ENCODE assay signal across 29 cellular contexts in genomic region chr16:86325895-86326294, GRCh38.
"Had no signal": no experiment of that assay in that cellular context is flagged by ENCODE, and none has a peak within 500 bp of the region (broad histone marks: within the 10 kb centered on the region; RNA-seq: fewer than 3 reads in every experiment).

No MANE protein-coding gene starts in this region.

- H3K4me1 Mint-ChIP-seq: naive thymus-derived CD4-positive, alpha-beta T cell; stimulated activated effector memory CD8-positive, alpha-beta T cell treated with anti-CD3 and anti-CD28 coated beads, Interleukin-12 subunit alpha, Interleukin-12 subunit beta, amount 100 ng/mL, for 72 hours had no signal

- H3K79me2 ChIP-seq: hepatocyte had no signal

- H3K27ac Mint-ChIP-seq: naive thymus-derived CD4-positive, alpha-beta T cell; natural killer cell treated with Interleukin-12 subunit alpha and Interleukin-12 subunit beta and Interleukin-15 and Interleukin-18, amount 100 ng/mL, for 72 hours; stimulated activated effector memory CD8-positive, alpha-beta T cell treated with anti-CD3 and anti-CD28 coated beads, Interleukin-12 subunit alpha, Interleukin-12 subunit beta, amount 100 ng/mL, for 72 hours; stimulated activated naive CD8-positive, alpha-beta T cell treated with anti-CD3 and anti-CD28 coated beads, Interleukin-15, Interleukin-2, amounts not matched to agents 100 ng/mL and 50 ng/mL, for 24 hours had no signal

- H3K4me3 ChIP-seq: hepatocyte, left ventricle myocardium inferior, lung, mucosa of descending colon, pancreas, prostate gland, sigmoid colon, spleen, suprapubic skin, thoracic aorta, tibial artery, upper lobe of right lung, uterus had no signal

- ATAC-seq: mucosa of descending colon; naive thymus-derived CD4-positive, alpha-beta T cell; natural killer cell treated with Interleukin-12 subunit alpha and Interleukin-12 subunit beta and Interleukin-15 and Interleukin-18, amount 100 ng/mL, for 72 hours; pancreas; right cardiac atrium; upper lobe of right lung had no signal

- H3K9me3 Mint-ChIP-seq: natural killer cell treated with Interleukin-12 subunit alpha and Interleukin-12 subunit beta and Interleukin-15 and Interleukin-18, amount 100 ng/mL, for 72 hours; stimulated activated effector memory CD8-positive, alpha-beta T cell treated with anti-CD3 and anti-CD28 coated beads, Interleukin-12 subunit alpha, Interleukin-12 subunit beta, amount 100 ng/mL, for 72 hours had no signal

- H3K9me3 ChIP-seq: mucosa of descending colon, pancreas, prostate gland, suprapubic skin, thoracic aorta, upper lobe of right lung, uterus had no signal

- H3K36me3 Mint-ChIP-seq: naive thymus-derived CD4-positive, alpha-beta T cell; natural killer cell treated with Interleukin-12 subunit alpha and Interleukin-12 subunit beta and Interleukin-15 and Interleukin-18, amount 100 ng/mL, for 72 hours; stimulated activated effector memory CD8-positive, alpha-beta T cell treated with anti-CD3 and anti-CD28 coated beads, Interleukin-12 subunit alpha, Interleukin-12 subunit beta, amount 100 ng/mL, for 72 hours had no signal

- H2AFZ ChIP-seq: hepatocyte had no signal

- H3K4me3 Mint-ChIP-seq: naive thymus-derived CD4-positive, alpha-beta T cell; natural killer cell treated with Interleukin-12 subunit alpha and Interleukin-12 subunit beta and Interleukin-15 and Interleukin-18, amount 100 ng/mL, for 72 hours; neural crest cell; stimulated activated effector memory CD8-positive, alpha-beta T cell treated with anti-CD3 and anti-CD28 coated beads, Interleukin-12 subunit alpha, Interleukin-12 subunit beta, amount 100 ng/mL, for 72 hours; stimulated activated naive CD8-positive, alpha-beta T cell treated with anti-CD3 and anti-CD28 coated beads, Interleukin-15, Interleukin-2, amounts not matched to agents 100 ng/mL and 50 ng/mL, for 24 hours had no signal

- H3K27me3 ChIP-seq: hepatocyte, sigmoid colon, upper lobe of right lung, uterus had no signal

- H3K27ac ChIP-seq: hepatocyte, left ventricle myocardium inferior, pancreas, prostate gland, sigmoid colon, spleen, suprapubic skin, thoracic aorta, tibial artery, upper lobe of right lung, uterus had no signal

- H3K36me3 ChIP-seq: left ventricle myocardium inferior, pancreas, prostate gland, sigmoid colon, spleen, suprapubic skin, thoracic aorta, tibial artery, upper lobe of right lung, uterus had no signal

- H3K4me2 ChIP-seq: hepatocyte had no signal

- DNase-seq: islet precursor cell; left ventricle myocardium inferior; mesendoderm; midbrain; mucosa of descending colon; naive thymus-derived CD4-positive, alpha-beta T cell; nucleus accumbens; pancreas; posterior cingulate gyrus; retina; right cardiac atrium; sigmoid colon; small intestine; stimulated activated CD4-positive, alpha-beta T cell treated with anti-CD3 and anti-CD28 coated beads, Interleukin-4, amount 100 ng/mL, for 24 hours; stimulated activated naive CD4-positive, alpha-beta T cell; tibial artery; trophoblast cell; upper lobe of right lung; uterus had no signal

- FAIRE-seq: pancreas, small intestine had no signal

- H3K4me1 ChIP-seq: left ventricle myocardium inferior, pancreas, prostate gland, sigmoid colon, spleen, tibial artery, upper lobe of right lung, uterus had no signal
